In genomic region chr5:107378218-107378899, GRCh38 we compare ENCODE assay signal across 27 cellular contexts.
DNase-seq lines count a peak whose midpoint lies in the region; FAIRE-seq and TF ChIP-seq lines count a peak whose summit lies in the region.
"Had no signal": no experiment of that assay in that cellular context is flagged by ENCODE, and none has a peak within 500 bp of the region (broad histone marks: within the 10 kb centered on the region; RNA-seq: fewer than 3 reads in every experiment).

No MANE protein-coding gene starts in this region.

- no peaks in the 10 kb centered on the region for H3K79me2 ChIP-seq in astrocyte (ENCODE audit: insufficient read depth, low read length)

- peak overlapping the region; percentile 77 for H3K27ac Mint-ChIP-seq in astrocyte (ENCODE audit: unreplicated experiment)
- H3K27ac Mint-ChIP-seq: activated CD4-positive, alpha-beta T cell treated with anti-CD3 and anti-CD28 coated beads, Interleukin-2, amount 10 ng/mL, durations not matched to agents 7 days and 5 days; mesothelial cell of epicardium; T-cell had no signal

- no peaks in the 10 kb centered on the region for H3K27me3 Mint-ChIP-seq in astrocyte (ENCODE audit: low read depth, unreplicated experiment)
- H3K27me3 Mint-ChIP-seq: activated CD4-positive, alpha-beta T cell treated with anti-CD3 and anti-CD28 coated beads, Interleukin-2, amount 10 ng/mL, durations not matched to agents 7 days and 5 days had no signal

- H3K4me1 ChIP-seq in astrocyte (ENCODE audit: insufficient read depth, low read length), result peaks cover 25% of the 10 kb centered on the region

- DNase-seq in ELR (ENCODE audit: low read depth) (peak; percentile 67), M059J (ENCODE audit: low read depth) (peak; percentile 42), astrocyte (ENCODE audit: low read depth) (peak; percentile 70), renal cortical epithelial cell (ENCODE audit: low read depth) (peak; percentile 53), superior temporal gyrus (ENCODE audit: extremely low spot score) (no peak), NCI-H446 treated with DMSO at 0.1 percent for 48 hours (lab: John Stamatoyannopoulos, UW) (no peak)
- no peak for DNase-seq in activated CD8-positive, alpha-beta memory T cell treated with anti-CD3 and anti-CD28 coated beads, Interleukin-2, amount 50 U/mL, for 4 hours
- DNase-seq: activated CD4-positive, alpha-beta T cell treated with anti-CD3 and anti-CD28 coated beads, Interleukin-2, amount 10 ng/mL, durations not matched to agents 7 days and 5 days; activated effector memory CD4-positive, alpha-beta T cell treated with anti-CD3 and anti-CD28 coated beads, Interleukin-2, amount 50 U/mL, for 16 hours; AML-193; amniotic stem cell; caudate nucleus; erythroblast; H7; MV-4-11; NCI-H1930; NK-92 treated with Interleukin-12 subunit alpha and Interleukin-12 subunit beta, amount 100 ng/mL, for 24 hours; spleen; stimulated activated CD8-positive, alpha-beta memory T cell treated with anti-CD3 and anti-CD28 coated beads, Interleukin-4, amount 100 ng/mL, for 48 hours; substantia nigra; T-cell had no signal

- peaks cover 2% of the 10 kb centered on the region for H3K9me3 Mint-ChIP-seq in astrocyte (ENCODE audit: unreplicated experiment)
- H3K9me3 Mint-ChIP-seq: activated CD4-positive, alpha-beta T cell treated with anti-CD3 and anti-CD28 coated beads, Interleukin-2, amount 10 ng/mL, durations not matched to agents 7 days and 5 days; mesothelial cell of epicardium; T-cell had no signal

- H3K36me3 Mint-ChIP-seq in astrocyte (ENCODE audit: low read depth, unreplicated experiment), result peaks cover 11% of the 10 kb centered on the region
- H3K36me3 Mint-ChIP-seq: T-cell had no signal

- FAIRE-seq in astrocyte (lab: Jason Lieb, UNC), result no peak
- FAIRE-seq: K562 had no signal

- no peak overlapping the region for H3K9ac ChIP-seq in astrocyte (ENCODE audit: low read length)

- no peak overlapping the region for H3K27ac ChIP-seq in astrocyte (ENCODE audit: low read depth, low read length)
- H3K27ac ChIP-seq: gastroesophageal sphincter, neutrophil, RWPE1, spleen had no signal

- no peaks in the 10 kb centered on the region for H3K27me3 ChIP-seq in astrocyte (ENCODE audit: insufficient read depth, low read length)
- H3K27me3 ChIP-seq: gastroesophageal sphincter, neutrophil, spleen had no signal

- H3K36me3 ChIP-seq in astrocyte (ENCODE audit: insufficient read depth, low read length), result no peaks in the 10 kb centered on the region
- H3K36me3 ChIP-seq: gastroesophageal sphincter, neutrophil, spleen had no signal

- no peak overlapping the region for H3K4me2 ChIP-seq in astrocyte (ENCODE audit: low read length)

- no peaks in the 10 kb centered on the region for H4K20me1 ChIP-seq in astrocyte (ENCODE audit: insufficient read depth, low read length)

- H3K4me1 Mint-ChIP-seq in astrocyte (ENCODE audit: low read depth, unreplicated experiment), result peaks cover 48% of the 10 kb centered on the region
- H3K4me1 Mint-ChIP-seq: activated CD4-positive, alpha-beta T cell treated with anti-CD3 and anti-CD28 coated beads, Interleukin-2, amount 10 ng/mL, durations not matched to agents 7 days and 5 days; T-cell had no signal

- no peak overlapping the region for H3K4me3 ChIP-seq in astrocyte (ENCODE audit: insufficient read depth, low read depth, low read length)
- H3K4me3 ChIP-seq: gastroesophageal sphincter, K562, spleen had no signal

- TF ChIP-seq CTCF in astrocyte (IDR thresholded peaks at IDR 0.05; ENCODE audit: insufficient read depth, low read depth, low read length), result no peak

- no peak overlapping the region for H2AFZ ChIP-seq in astrocyte (ENCODE audit: low read depth, low read length)

- peak overlapping the region; percentile 34 for H3K4me3 Mint-ChIP-seq in astrocyte (ENCODE audit: unreplicated experiment)
- H3K4me3 Mint-ChIP-seq: activated CD4-positive, alpha-beta T cell treated with anti-CD3 and anti-CD28 coated beads, Interleukin-2, amount 10 ng/mL, durations not matched to agents 7 days and 5 days; mesothelial cell of epicardium; T-cell had no signal

- no peaks in the 10 kb centered on the region for H3K9me3 ChIP-seq in astrocyte (ENCODE audit: insufficient read depth, low read depth, low read length)
- H3K9me3 ChIP-seq: Caco-2, gastroesophageal sphincter, neutrophil, spleen had no signal

Comparison
In these comparisons a context has a peak if more than half of its experiments do, and no peak if none do; other contexts are left out.
1. DNase-seq: peak in ELR (single experiment), M059J (single experiment), astrocyte (single experiment) and renal cortical epithelial cell (single experiment); none in activated CD8-positive, alpha-beta memory T cell treated with anti-CD3 and anti-CD28 coated beads, Interleukin-2, amount 50 U/mL, for 4 hours (single experiment), superior temporal gyrus (single experiment) and NCI-H446 treated with DMSO at 0.1 percent for 48 hours (single experiment).